Comparison of ENCODE assay signal across 14 cellular contexts in genomic region chr7:103691291-103691690, GRCh38.
"Had no signal": no experiment of that assay in that cellular context is flagged by ENCODE, and none has a peak within 500 bp of the region (broad histone marks: within the 10 kb centered on the region; RNA-seq: fewer than 3 reads in every experiment).

No MANE protein-coding gene starts in this region.

- H3K27ac ChIP-seq: neural progenitor cell, prostate gland, right atrium auricular region, tibial artery had no signal

- H2AFZ ChIP-seq: neural progenitor cell had no signal

- ATAC-seq: naive thymus-derived CD4-positive, alpha-beta T cell; stimulated activated naive CD8-positive, alpha-beta T cell treated with anti-CD3 and anti-CD28 coated beads, Interleukin-15, Interleukin-2, amounts not matched to agents 100 U/mL and 50 U/mL, for 24 hours had no signal

- H3K27me3 ChIP-seq: neural progenitor cell, right atrium auricular region, tibial artery had no signal

- H3K36me3 ChIP-seq: neural progenitor cell, prostate gland, right atrium auricular region, tibial artery had no signal

- DNase-seq: activated CD4-positive, alpha-beta T cell treated with anti-CD3 and anti-CD28 coated beads, Interleukin-2, amount 50 U/mL, for 4 hours; activated gamma-delta T cell treated with Interleukin-2 at 50 U/mL for 16 hours; activated T-cell treated with anti-CD3 and anti-CD28 coated beads for 4 hours; effector CD8-positive, alpha-beta T cell; mesenchymal stem cell; naive thymus-derived CD4-positive, alpha-beta T cell; stimulated activated CD4-positive, alpha-beta T cell treated with anti-CD3 and anti-CD28 coated beads, Interleukin-12 subunit alpha, Interleukin-12 subunit beta, amount 100 ng/mL, for 4 hours; stimulated activated CD4-positive, alpha-beta T cell treated with anti-CD3 and anti-CD28 coated beads, Interleukin-1b, Interleukin-23, amount 100 ng/mL, for 48 hours; stimulated activated naive CD8-positive, alpha-beta T cell treated with anti-CD3 and anti-CD28 coated beads, Interleukin-15, Interleukin-2, amounts not matched to agents 100 U/mL and 50 U/mL, for 24 hours; substantia nigra; tibial artery had no signal

- H3K4me1 ChIP-seq: neural progenitor cell, prostate gland, right atrium auricular region, tibial artery had no signal

- H3K4me2 ChIP-seq: neural progenitor cell had no signal

- H3K9me3 ChIP-seq: prostate gland, right atrium auricular region, tibial artery had no signal

- H3K4me3 ChIP-seq: neural progenitor cell, prostate gland, right atrium auricular region, tibial artery had no signal
